ENCODE assay signal across 8 cellular contexts in the genomic region with DNA sequence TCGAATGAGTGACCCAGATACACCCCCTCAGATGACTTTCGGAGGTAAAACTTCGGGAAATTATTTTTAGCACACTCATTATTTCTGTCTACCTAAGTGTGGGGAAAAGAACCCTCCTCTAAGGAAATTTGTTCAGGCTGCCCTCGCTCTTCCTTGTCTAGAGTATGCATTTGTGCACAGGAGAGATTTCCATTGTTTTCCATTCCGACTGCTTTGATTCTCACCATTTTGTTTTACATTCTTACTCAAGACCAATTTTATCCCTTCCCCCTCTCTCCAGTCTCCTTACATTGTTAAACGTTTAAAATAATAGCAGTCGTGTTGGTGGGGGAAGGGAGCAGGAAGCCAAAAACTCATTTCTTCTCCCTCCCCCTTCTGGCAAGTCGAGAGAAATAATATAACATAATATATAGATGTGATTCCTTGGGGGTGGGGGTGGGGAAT. TPM values are rescaled to one million over a fixed set of nuclear protein-coding genes. Genes with fewer than 3 reads are reported as not detected.
DNase-seq lines count a peak whose midpoint lies in the region; ATAC-seq, FAIRE-seq and TF ChIP-seq lines count a peak whose summit lies in the region.

No MANE protein-coding gene starts in this region.

- peak in 2 of 6 experiments; percentile 8 to 12 for TF ChIP-seq CTCF in Peyer's patch (IDR thresholded peaks at IDR 0.05)

- no peak for ATAC-seq in stimulated activated naive CD8-positive, alpha-beta T cell treated with anti-CD3 and anti-CD28 coated beads, Interleukin-15, Interleukin-2, amounts not matched to agents 100 U/mL and 50 U/mL, for 24 hours

- H3K4me1 ChIP-seq in Peyer's patch (peaks cover 0 to 63% (median 12%) of the 10 kb centered on the region in 4 donors), small intestine (ENCODE audit: control insufficient read depth in 2 of 2, insufficient read depth in 1 of 2, low read depth in 1 of 2, low read length in 1 of 2) (peaks cover 5 to 24% of the 10 kb centered on the region in 2 donors)

- WGBS in small intestine, 3 donors, result 3 to 4% (median 4%) methylated on average over 8 of the region's 8 CpGs

- no peak for TF ChIP-seq POLR2A in Peyer's patch (IDR thresholded peaks at IDR 0.05)

- DNase-seq in GM18507 (ENCODE audit: extremely low spot score, insufficient read length, low read depth) (no peak), Peyer's patch (no peak), glomerular endothelial cell (ENCODE audit: extremely low read depth, low read depth, low spot score) (peak; percentile 92), small intestine (no peak), NCI-H774 (lab: John Stamatoyannopoulos, UW) (no peak), NCI-H2171 (lab: John Stamatoyannopoulos, UW) (no peak)
- no peak for DNase-seq in activated CD4-positive, alpha-beta T cell treated with anti-CD3 and anti-CD28 coated beads, Interleukin-2, amount 50 U/mL, for 48 hours
- DNase-seq in stimulated activated naive CD8-positive, alpha-beta T cell treated with anti-CD3 and anti-CD28 coated beads, Interleukin-15, Interleukin-2, amounts not matched to agents 100 U/mL and 50 U/mL, for 24 hours, result no peak

- FAIRE-seq in GM18507 (lab: Jason Lieb, UNC) (peak; percentile 15), small intestine (lab: Jason Lieb, UNC) (no peak)

- peaks cover 0 to 15% (median 0%) of the 10 kb centered on the region in 3 donors for H3K36me3 ChIP-seq in Peyer's patch
- peaks cover 2 to 4% of the 10 kb centered on the region in 2 donors for H3K36me3 ChIP-seq in small intestine (ENCODE audit: control insufficient read depth in 2 of 2, insufficient read depth in 2 of 2, low read length in 2 of 2)

- H3K27me3 ChIP-seq in Peyer's patch (no peaks in the 10 kb centered on the region), small intestine (ENCODE audit: control insufficient read depth in 2 of 2, insufficient read depth in 2 of 2, low read length in 2 of 2) (no peaks in the 10 kb centered on the region)

- H3K9me3 ChIP-seq in Peyer's patch (no peaks in the 10 kb centered on the region), small intestine (ENCODE audit: control insufficient read depth, low read depth) (no peaks in the 10 kb centered on the region)

- H3K27ac ChIP-seq in Peyer's patch, result peak overlapping the region; percentile 89 to 96 (median 94)
- peak overlapping the region; percentile 66 to 93 for H3K27ac ChIP-seq in small intestine (ENCODE audit: low read depth in 1 of 2, low read length in 1 of 2)

- H3K4me3 ChIP-seq in Peyer's patch (peak overlapping the region; percentile 62 to 89 (median 82)), small intestine (ENCODE audit: low read depth in 1 of 2, low read length in 2 of 2) (peak overlapping the region; percentile 68 to 86)

RNA-seq across cellular contexts. Expression of gene CHD3, which starts 1.5 kb away (rescaled TPM):
- 10 to 100 TPM; 36.1 to 99.9 (median 45.1) TPM for total RNA-seq in Peyer's patch
- total RNA-seq in glomerular endothelial cell, result 66.5 and 142 TPM in 2 replicates
- polyA plus RNA-seq in small intestine, result 10 to 100 TPM; 23.7 to 60.4 (median 25.7) TPM

RNA-seq across cellular contexts. Expression of gene RNF227, which starts 29.0 kb away (rescaled TPM):
- total RNA-seq in Peyer's patch (1 to 10 TPM in 3 of 4 donors, not detected in 1; 1.2 to 5.1 (median 1.6) TPM), glomerular endothelial cell (0.64 and 1.2 TPM in 2 replicates)
- 1 to 10 TPM; 1.9 to 2.7 (median 2.2) TPM for polyA plus RNA-seq in small intestine

RNA-seq across cellular contexts. Expression of gene CYB5D1, which starts 29.3 kb away (rescaled TPM):
- total RNA-seq in Peyer's patch (1 to 10 TPM; 3.3 to 5.1 (median 4.2) TPM), glomerular endothelial cell (2.7 and 5.8 TPM in 2 replicates)
- 1 to 10 TPM; 4.9 to 7.9 (median 4.9) TPM for polyA plus RNA-seq in small intestine

RNA-seq across cellular contexts. Expression of gene NAA38, which starts 29.7 kb away (rescaled TPM):
- 10 to 100 TPM; 28.6 to 75.8 (median 47.8) TPM for total RNA-seq in Peyer's patch
- 96.0 and 138 TPM in 2 replicates for total RNA-seq in glomerular endothelial cell
- polyA plus RNA-seq in small intestine, result 100 to 1,000 TPM in 1 of 3 donors, 10 to 100 TPM in 2; 70.0 to 142 (median 76.7) TPM

RNA-seq across cellular contexts. Expression of gene TMEM88, which starts 32.2 kb away (rescaled TPM):
- 10 to 100 TPM in 3 of 4 donors, 1 to 10 TPM in 1; 3.4 to 29.7 (median 12.9) TPM for total RNA-seq in Peyer's patch
- 24.8 and 46.8 TPM in 2 replicates for total RNA-seq in glomerular endothelial cell
- 10 to 100 TPM in 1 of 3 donors, 1 to 10 TPM in 2; 3.8 to 17.5 (median 8.9) TPM for polyA plus RNA-seq in small intestine
